1 cellular context compared by ENCODE assay signal in the genomic region with DNA sequence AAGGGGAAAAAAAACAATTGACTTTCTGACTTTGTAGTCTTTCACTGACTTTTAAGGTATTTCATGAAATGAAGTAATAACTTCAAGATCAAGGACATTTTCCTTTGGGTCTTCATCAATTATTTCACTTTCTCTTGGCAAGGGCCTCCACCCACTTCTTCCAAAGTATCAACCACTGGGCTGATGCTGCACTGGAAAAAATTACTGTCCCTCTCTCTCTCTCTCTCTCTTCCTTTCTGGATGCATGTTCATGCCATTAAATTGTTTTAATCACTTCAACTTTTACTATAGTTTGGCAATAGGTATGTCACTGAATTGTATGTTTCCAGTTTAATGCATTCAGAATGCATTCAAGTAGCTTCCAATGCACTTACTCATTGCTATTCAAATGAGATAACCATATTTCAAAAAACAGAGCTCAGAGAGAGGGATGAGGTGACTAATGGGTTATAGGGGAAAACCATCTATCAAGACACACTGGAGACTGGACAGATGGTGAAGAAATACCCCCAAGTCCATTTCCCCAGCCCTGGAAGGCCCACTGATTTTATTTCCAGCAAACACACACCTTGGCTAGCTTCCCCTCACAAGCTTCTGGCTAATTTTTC.
TF ChIP-seq lines count a peak whose summit lies in the region.

No MANE protein-coding gene starts in this region.

TF ChIP-seq in GM23338, 12 proteins besides CTCF, POLR2A, EP300 and RAD21:
- TF ChIP-seq, protein P1, sequence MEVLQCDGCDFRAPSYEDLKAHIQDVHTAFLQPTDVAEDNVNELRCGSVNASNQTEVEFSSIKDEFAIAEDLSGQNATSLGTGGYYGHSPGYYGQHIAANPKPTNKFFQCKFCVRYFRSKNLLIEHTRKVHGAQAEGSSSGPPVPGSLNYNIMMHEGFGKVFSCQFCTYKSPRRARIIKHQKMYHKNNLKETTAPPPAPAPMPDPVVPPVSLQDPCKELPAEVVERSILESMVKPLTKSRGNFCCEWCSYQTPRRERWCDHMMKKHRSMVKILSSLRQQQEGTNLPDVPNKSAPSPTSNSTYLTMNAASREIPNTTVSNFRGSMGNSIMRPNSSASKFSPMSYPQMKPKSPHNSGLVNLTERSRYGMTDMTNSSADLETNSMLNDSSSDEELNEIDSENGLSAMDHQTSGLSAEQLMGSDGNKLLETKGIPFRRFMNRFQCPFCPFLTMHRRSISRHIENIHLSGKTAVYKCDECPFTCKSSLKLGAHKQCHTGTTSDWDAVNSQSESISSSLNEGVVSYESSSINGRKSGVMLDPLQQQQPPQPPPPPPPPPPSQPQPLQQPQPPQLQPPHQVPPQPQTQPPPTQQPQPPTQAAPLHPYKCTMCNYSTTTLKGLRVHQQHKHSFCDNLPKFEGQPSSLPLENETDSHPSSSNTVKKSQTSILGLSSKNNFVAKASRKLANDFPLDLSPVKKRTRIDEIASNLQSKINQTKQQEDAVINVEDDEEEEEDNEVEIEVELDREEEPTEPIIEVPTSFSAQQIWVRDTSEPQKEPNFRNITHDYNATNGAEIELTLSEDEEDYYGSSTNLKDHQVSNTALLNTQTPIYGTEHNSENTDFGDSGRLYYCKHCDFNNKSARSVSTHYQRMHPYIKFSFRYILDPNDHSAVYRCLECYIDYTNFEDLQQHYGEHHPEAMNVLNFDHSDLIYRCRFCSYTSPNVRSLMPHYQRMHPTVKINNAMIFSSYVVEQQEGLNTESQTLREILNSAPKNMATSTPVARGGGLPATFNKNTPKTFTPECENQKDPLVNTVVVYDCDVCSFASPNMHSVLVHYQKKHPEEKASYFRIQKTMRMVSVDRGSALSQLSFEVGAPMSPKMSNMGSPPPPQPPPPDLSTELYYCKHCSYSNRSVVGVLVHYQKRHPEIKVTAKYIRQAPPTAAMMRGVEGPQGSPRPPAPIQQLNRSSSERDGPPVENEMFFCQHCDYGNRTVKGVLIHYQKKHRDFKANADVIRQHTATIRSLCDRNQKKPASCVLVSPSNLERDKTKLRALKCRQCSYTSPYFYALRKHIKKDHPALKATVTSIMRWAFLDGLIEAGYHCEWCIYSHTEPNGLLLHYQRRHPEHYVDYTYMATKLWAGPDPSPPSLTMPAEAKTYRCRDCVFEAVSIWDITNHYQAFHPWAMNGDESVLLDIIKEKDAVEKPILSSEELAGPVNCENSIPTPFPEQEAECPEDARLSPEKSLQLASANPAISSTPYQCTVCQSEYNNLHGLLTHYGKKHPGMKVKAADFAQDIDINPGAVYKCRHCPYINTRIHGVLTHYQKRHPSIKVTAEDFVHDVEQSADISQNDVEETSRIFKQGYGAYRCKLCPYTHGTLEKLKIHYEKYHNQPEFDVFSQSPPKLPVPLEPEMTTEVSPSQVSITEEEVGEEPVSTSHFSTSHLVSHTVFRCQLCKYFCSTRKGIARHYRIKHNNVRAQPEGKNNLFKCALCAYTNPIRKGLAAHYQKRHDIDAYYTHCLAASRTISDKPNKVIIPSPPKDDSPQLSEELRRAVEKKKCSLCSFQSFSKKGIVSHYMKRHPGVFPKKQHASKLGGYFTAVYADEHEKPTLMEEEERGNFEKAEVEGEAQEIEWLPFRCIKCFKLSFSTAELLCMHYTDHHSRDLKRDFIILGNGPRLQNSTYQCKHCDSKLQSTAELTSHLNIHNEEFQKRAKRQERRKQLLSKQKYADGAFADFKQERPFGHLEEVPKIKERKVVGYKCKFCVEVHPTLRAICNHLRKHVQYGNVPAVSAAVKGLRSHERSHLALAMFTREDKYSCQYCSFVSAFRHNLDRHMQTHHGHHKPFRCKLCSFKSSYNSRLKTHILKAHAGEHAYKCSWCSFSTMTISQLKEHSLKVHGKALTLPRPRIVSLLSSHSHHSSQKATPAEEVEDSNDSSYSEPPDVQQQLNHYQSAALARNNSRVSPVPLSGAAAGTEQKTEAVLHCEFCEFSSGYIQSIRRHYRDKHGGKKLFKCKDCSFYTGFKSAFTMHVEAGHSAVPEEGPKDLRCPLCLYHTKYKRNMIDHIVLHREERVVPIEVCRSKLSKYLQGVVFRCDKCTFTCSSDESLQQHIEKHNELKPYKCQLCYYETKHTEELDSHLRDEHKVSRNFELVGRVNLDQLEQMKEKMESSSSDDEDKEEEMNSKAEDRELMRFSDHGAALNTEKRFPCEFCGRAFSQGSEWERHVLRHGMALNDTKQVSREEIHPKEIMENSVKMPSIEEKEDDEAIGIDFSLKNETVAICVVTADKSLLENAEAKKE (CRISPR knock-in tag; IDR thresholded peaks at IDR 0.05), result no peak
- TF ChIP-seq EZH2 (IDR thresholded peaks at IDR 0.05; ENCODE audit: low read depth, unreplicated experiment) (no peak), JUNB (IDR thresholded peaks at IDR 0.05; ENCODE audit: unreplicated experiment) (no peak), STAT1 (IDR thresholded peaks at IDR 0.05; ENCODE audit: unreplicated experiment) (no peak), CREB1 (CRISPR knock-in tag; IDR thresholded peaks at IDR 0.05; ENCODE audit: low read depth) (no peak), EZH2phosphoT487 (IDR thresholded peaks at IDR 0.05; ENCODE audit: unreplicated experiment) (no peak), ZNF114 (CRISPR knock-in tag; IDR thresholded peaks at IDR 0.05) (no peak), NANOG (IDR thresholded peaks at IDR 0.05; ENCODE audit: borderline replicate concordance) (no peak), ZNF331 (CRISPR knock-in tag; IDR thresholded peaks at IDR 0.05; ENCODE audit: low read depth) (no peak), POLR2AphosphoS5 (IDR thresholded peaks at IDR 0.05; ENCODE audit: low read depth) (no peak)
- TF ChIP-seq, protein P2, sequence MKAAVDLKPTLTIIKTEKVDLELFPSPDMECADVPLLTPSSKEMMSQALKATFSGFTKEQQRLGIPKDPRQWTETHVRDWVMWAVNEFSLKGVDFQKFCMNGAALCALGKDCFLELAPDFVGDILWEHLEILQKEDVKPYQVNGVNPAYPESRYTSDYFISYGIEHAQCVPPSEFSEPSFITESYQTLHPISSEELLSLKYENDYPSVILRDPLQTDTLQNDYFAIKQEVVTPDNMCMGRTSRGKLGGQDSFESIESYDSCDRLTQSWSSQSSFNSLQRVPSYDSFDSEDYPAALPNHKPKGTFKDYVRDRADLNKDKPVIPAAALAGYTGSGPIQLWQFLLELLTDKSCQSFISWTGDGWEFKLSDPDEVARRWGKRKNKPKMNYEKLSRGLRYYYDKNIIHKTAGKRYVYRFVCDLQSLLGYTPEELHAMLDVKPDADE (IDR thresholded peaks at IDR 0.05), result no peak
- TF ChIP-seq, protein P3, sequence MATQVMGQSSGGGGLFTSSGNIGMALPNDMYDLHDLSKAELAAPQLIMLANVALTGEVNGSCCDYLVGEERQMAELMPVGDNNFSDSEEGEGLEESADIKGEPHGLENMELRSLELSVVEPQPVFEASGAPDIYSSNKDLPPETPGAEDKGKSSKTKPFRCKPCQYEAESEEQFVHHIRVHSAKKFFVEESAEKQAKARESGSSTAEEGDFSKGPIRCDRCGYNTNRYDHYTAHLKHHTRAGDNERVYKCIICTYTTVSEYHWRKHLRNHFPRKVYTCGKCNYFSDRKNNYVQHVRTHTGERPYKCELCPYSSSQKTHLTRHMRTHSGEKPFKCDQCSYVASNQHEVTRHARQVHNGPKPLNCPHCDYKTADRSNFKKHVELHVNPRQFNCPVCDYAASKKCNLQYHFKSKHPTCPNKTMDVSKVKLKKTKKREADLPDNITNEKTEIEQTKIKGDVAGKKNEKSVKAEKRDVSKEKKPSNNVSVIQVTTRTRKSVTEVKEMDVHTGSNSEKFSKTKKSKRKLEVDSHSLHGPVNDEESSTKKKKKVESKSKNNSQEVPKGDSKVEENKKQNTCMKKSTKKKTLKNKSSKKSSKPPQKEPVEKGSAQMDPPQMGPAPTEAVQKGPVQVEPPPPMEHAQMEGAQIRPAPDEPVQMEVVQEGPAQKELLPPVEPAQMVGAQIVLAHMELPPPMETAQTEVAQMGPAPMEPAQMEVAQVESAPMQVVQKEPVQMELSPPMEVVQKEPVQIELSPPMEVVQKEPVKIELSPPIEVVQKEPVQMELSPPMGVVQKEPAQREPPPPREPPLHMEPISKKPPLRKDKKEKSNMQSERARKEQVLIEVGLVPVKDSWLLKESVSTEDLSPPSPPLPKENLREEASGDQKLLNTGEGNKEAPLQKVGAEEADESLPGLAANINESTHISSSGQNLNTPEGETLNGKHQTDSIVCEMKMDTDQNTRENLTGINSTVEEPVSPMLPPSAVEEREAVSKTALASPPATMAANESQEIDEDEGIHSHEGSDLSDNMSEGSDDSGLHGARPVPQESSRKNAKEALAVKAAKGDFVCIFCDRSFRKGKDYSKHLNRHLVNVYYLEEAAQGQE (IDR thresholded peaks at IDR 0.05; ENCODE audit: unreplicated experiment), result no peak
